11 cellular contexts compared by ENCODE assay signal in genomic region chr4:159042097-159042605, GRCh38.
DNase-seq lines count a peak whose midpoint lies in the region; ATAC-seq and TF ChIP-seq lines count a peak whose summit lies in the region.
"Had no signal": no experiment of that assay in that cellular context is flagged by ENCODE, and none has a peak within 500 bp of the region (broad histone marks: within the 10 kb centered on the region; RNA-seq: fewer than 3 reads in every experiment).

No MANE protein-coding gene starts in this region.

- POLR2A ChIA-PET in CD8-positive, alpha-beta memory T cell (lab: Charles Lee) = no interaction called here
- POLR2A ChIA-PET in activated CD8-positive, alpha-beta T cell treated with anti-CD3 and anti-CD28 coated beads for 36 hours (lab: Charles Lee) = no interaction called here

- H3K4me3 Mint-ChIP-seq in CD8-positive, alpha-beta memory T cell = no peak overlapping the region
- no peak overlapping the region for H3K4me3 Mint-ChIP-seq in activated CD8-positive, alpha-beta T cell treated with anti-CD3 and anti-CD28 coated beads for 36 hours
- H3K4me3 Mint-ChIP-seq in activated T-helper 17 cell treated with anti-CD3 and anti-CD28 coated beads, Interleukin-2, amount 50 U/mL, for 72 hours = no peak overlapping the region
- H3K4me3 Mint-ChIP-seq: CD8-positive, alpha-beta T cell had no signal

- H3K27me3 Mint-ChIP-seq in CD8-positive, alpha-beta memory T cell = peaks cover 15 to 35% of the 10 kb centered on the region in 2 donors
- H3K27me3 Mint-ChIP-seq in activated CD8-positive, alpha-beta T cell treated with anti-CD3 and anti-CD28 coated beads for 36 hours = peaks cover 30% of the 10 kb centered on the region
- peaks cover 25% of the 10 kb centered on the region for H3K27me3 Mint-ChIP-seq in activated T-helper 17 cell treated with anti-CD3 and anti-CD28 coated beads, Interleukin-2, amount 50 U/mL, for 72 hours

- H3K9me3 Mint-ChIP-seq in CD8-positive, alpha-beta memory T cell = no peaks in the 10 kb centered on the region
- H3K9me3 Mint-ChIP-seq in activated CD8-positive, alpha-beta T cell treated with anti-CD3 and anti-CD28 coated beads for 36 hours = no peaks in the 10 kb centered on the region
- no peaks in the 10 kb centered on the region for H3K9me3 Mint-ChIP-seq in activated T-helper 17 cell treated with anti-CD3 and anti-CD28 coated beads, Interleukin-2, amount 50 U/mL, for 72 hours
- H3K9me3 Mint-ChIP-seq: CD8-positive, alpha-beta T cell had no signal

- CTCF ChIA-PET in CD8-positive, alpha-beta memory T cell (lab: Charles Lee) = no interaction called here
- CTCF ChIA-PET in activated CD8-positive, alpha-beta T cell treated with anti-CD3 and anti-CD28 coated beads for 36 hours (lab: Charles Lee) = no interaction called here

- peak overlapping the region; percentile 48 for H3K27ac ChIP-seq in CD8-positive, alpha-beta memory T cell (ENCODE audit: low read depth, low read length)
- H3K27ac ChIP-seq: esophagus muscularis mucosa had no signal

- no peak overlapping the region for H3K4me3 ChIP-seq in CD8-positive, alpha-beta memory T cell (ENCODE audit: low read length)
- H3K4me3 ChIP-seq in LNCaP clone FGC (ENCODE audit: low read depth, low read length) = no peak overlapping the region
- H3K4me3 ChIP-seq: esophagus muscularis mucosa had no signal

- H3K27me3 ChIP-seq in CD8-positive, alpha-beta memory T cell (ENCODE audit: insufficient read depth, low read length, poor library complexity, severe bottlenecking) = peaks cover 5% of the 10 kb centered on the region
- H3K27me3 ChIP-seq: esophagus muscularis mucosa had no signal

- ATAC-seq in GM18868 (IDR thresholded peaks at IDR 0.05; ENCODE audit: unreplicated experiment) (peak; percentile 50), HG03175 (IDR thresholded peaks at IDR 0.05; ENCODE audit: unreplicated experiment) (no peak)
- ATAC-seq in activated CD8-positive, alpha-beta T cell treated with anti-CD3 and anti-CD28 coated beads for 36 hours = no peak
- ATAC-seq in activated T-helper 17 cell treated with anti-CD3 and anti-CD28 coated beads, Interleukin-2, amount 50 U/mL, for 72 hours (replicated peaks) = no peak
- ATAC-seq: CD8-positive, alpha-beta T cell had no signal

- H3K27ac Mint-ChIP-seq in CD8-positive, alpha-beta memory T cell = no peak overlapping the region
- no peak overlapping the region for H3K27ac Mint-ChIP-seq in activated CD8-positive, alpha-beta T cell treated with anti-CD3 and anti-CD28 coated beads for 36 hours
- no peak overlapping the region for H3K27ac Mint-ChIP-seq in activated T-helper 17 cell treated with anti-CD3 and anti-CD28 coated beads, Interleukin-2, amount 50 U/mL, for 72 hours
- H3K27ac Mint-ChIP-seq: CD8-positive, alpha-beta T cell had no signal

- no peak for DNase-seq in CD8-positive, alpha-beta memory T cell
- DNase-seq in LNCaP clone FGC (ENCODE audit: low read depth) (peak; percentile 21), globus pallidus (ENCODE audit: low spot score) (peak; percentile 20), HPDE6-E6E7 (ENCODE audit: extremely low spot score) (no peak)
- no peak for DNase-seq in activated CD8-positive, alpha-beta T cell treated with anti-CD3 and anti-CD28 coated beads for 36 hours
- DNase-seq: CD8-positive, alpha-beta T cell; SHP77 treated with DMSO at 0.1 percent for 48 hours had no signal

- no peaks in the 10 kb centered on the region for H3K9me3 ChIP-seq in CD8-positive, alpha-beta memory T cell (ENCODE audit: low read length)
- H3K9me3 ChIP-seq: esophagus muscularis mucosa had no signal

- no peaks in the 10 kb centered on the region for H3K36me3 ChIP-seq in CD8-positive, alpha-beta memory T cell (ENCODE audit: insufficient read depth, low read length)
- H3K36me3 ChIP-seq: esophagus muscularis mucosa had no signal

- intact Hi-C loops in activated CD8-positive, alpha-beta T cell treated with anti-CD3 and anti-CD28 coated beads for 36 hours (cut with micrococcal nuclease) = no loop called here

- H3K4me1 ChIP-seq in CD8-positive, alpha-beta memory T cell (ENCODE audit: insufficient read depth, low read length) = no peaks in the 10 kb centered on the region
- H3K4me1 ChIP-seq: esophagus muscularis mucosa had no signal

- H3K4me1 Mint-ChIP-seq in CD8-positive, alpha-beta memory T cell = no peaks in the 10 kb centered on the region
- H3K4me1 Mint-ChIP-seq in activated CD8-positive, alpha-beta T cell treated with anti-CD3 and anti-CD28 coated beads for 36 hours (ENCODE audit: low read depth) = no peaks in the 10 kb centered on the region
- peaks cover under 1% of the 10 kb centered on the region for H3K4me1 Mint-ChIP-seq in activated T-helper 17 cell treated with anti-CD3 and anti-CD28 coated beads, Interleukin-2, amount 50 U/mL, for 72 hours

- TF ChIP-seq CTCF in LNCaP clone FGC (IDR thresholded peaks at IDR 0.05; ENCODE audit: control insufficient read depth, extremely low read depth, insufficient read depth) = no peak
- no peak for TF ChIP-seq CTCF in activated CD8-positive, alpha-beta T cell treated with anti-CD3 and anti-CD28 coated beads for 36 hours (IDR thresholded peaks at IDR 0.05)

- no peaks in the 10 kb centered on the region for H3K36me3 Mint-ChIP-seq in CD8-positive, alpha-beta memory T cell
- no peaks in the 10 kb centered on the region for H3K36me3 Mint-ChIP-seq in activated CD8-positive, alpha-beta T cell treated with anti-CD3 and anti-CD28 coated beads for 36 hours (ENCODE audit: low read depth)
- no peaks in the 10 kb centered on the region for H3K36me3 Mint-ChIP-seq in activated T-helper 17 cell treated with anti-CD3 and anti-CD28 coated beads, Interleukin-2, amount 50 U/mL, for 72 hours (ENCODE audit: low read depth)
- H3K36me3 Mint-ChIP-seq: CD8-positive, alpha-beta T cell had no signal

Comparison
In these comparisons a context has a peak if more than half of its experiments do, and no peak if none do; other contexts are left out.
1. DNase-seq: peak in LNCaP clone FGC (single experiment) and globus pallidus (single experiment); none in CD8-positive, alpha-beta memory T cell (0 of 5), activated CD8-positive, alpha-beta T cell treated with anti-CD3 and anti-CD28 coated beads for 36 hours (single experiment) and HPDE6-E6E7 (single experiment).